ENCODE assay signal across 9 cellular contexts in the genomic region with DNA sequence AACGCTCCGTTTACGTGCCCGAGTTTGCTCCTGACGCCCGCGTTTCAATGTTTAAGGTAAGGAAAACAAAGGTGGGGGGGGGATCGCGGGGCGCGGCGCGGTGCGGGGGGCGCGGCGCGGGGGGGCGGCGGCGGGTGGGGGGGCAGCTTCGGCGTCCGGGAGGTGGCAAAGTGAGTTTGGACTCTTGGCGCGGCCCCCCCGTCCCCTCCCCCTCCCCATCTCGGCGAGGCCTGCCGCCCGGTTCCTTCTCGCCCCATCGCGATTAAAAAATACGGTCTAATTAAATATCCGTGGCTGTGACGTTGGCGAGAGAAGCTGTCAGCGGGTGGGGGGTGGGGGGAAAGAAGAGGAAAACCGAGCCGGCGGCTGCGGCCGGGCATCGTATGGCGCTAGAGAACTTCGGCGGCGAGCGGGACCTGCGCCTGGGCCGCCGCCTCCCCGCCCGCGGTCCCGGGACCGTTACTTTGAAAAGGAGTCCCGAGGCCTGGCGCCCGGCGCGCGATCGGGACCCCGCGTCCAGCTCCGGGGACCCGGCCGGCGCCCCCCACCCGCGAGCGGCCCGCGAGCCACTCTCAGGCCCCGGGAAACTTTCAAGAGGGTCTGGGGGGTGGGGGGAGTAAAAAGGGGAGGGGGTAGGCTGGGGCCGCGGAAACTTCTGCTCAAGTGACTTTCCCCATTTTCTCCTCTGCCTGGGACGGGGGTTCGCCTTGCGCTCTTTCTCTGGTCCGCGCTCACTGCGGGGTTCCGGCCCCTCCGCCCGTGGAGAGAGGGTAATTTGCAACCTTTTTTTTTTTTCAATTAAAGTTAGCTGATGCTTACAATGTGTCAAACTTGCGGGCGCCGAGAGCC.
DNase-seq lines count a peak whose midpoint lies in the region; ATAC-seq and TF ChIP-seq lines count a peak whose summit lies in the region.
"Had no signal": no experiment of that assay in that cellular context is flagged by ENCODE, and none has a peak within 500 bp of the region (broad histone marks: within the 10 kb centered on the region; RNA-seq: fewer than 3 reads in every experiment).

No MANE protein-coding gene starts in this region.

- peak overlapping the region; percentile 58; the same call in 1 of the 2 replicates for H3K4me3 ChIP-seq in iPS-20b (ENCODE audit: low read length)
- peak overlapping the region; percentile 53 to 71 for H3K4me3 ChIP-seq in stomach smooth muscle (ENCODE audit: low read length in 2 of 2)
- H3K4me3 ChIP-seq: K562 had no signal

- H3K36me3 Mint-ChIP-seq in activated B cell treated with CpG ODN at 0.5 μM for 24 hours (ENCODE audit: low read depth) = no peaks in the 10 kb centered on the region

- H3K36me3 ChIP-seq in iPS-20b (ENCODE audit: insufficient read depth, low read depth, low read length) (no peaks in the 10 kb centered on the region), stomach smooth muscle (ENCODE audit: control insufficient read depth in 2 of 2, insufficient read depth in 2 of 2, low read length in 2 of 2) (no peaks in the 10 kb centered on the region)

- H3K27ac Mint-ChIP-seq in activated B cell treated with CpG ODN at 0.5 μM for 24 hours = no peak overlapping the region

- no peak overlapping the region for H3K27ac ChIP-seq in iPS-20b (ENCODE audit: low read length)
- H3K27ac ChIP-seq in stomach smooth muscle (ENCODE audit: low read length) = no peak overlapping the region

- TF ChIP-seq CTCF in activated B cell treated with CpG ODN at 0.5 μM for 24 hours (IDR thresholded peaks at IDR 0.05) = no peak

- H3K4me3 Mint-ChIP-seq in activated B cell treated with CpG ODN at 0.5 μM for 24 hours = peak overlapping the region; percentile 63

- H3K4me1 ChIP-seq in iPS-20b (ENCODE audit: insufficient read depth, low read length) = peaks cover 17% of the 10 kb centered on the region; the same call in 1 of the 2 replicates
- H3K4me1 ChIP-seq in stomach smooth muscle (ENCODE audit: control insufficient read depth, insufficient read depth, low read length) = peaks cover 36% of the 10 kb centered on the region

- POLR2A ChIA-PET in activated B cell treated with CpG ODN at 0.5 μM for 24 hours (lab: Charles Lee) = interaction anchor here (0.6 kb wide), 1 partner anchor 402 kb away, joined by 5 read pairs; no protein-coding TSS in a partner anchor

- no peaks in the 10 kb centered on the region for H3K9me3 Mint-ChIP-seq in activated B cell treated with CpG ODN at 0.5 μM for 24 hours

- CTCF ChIA-PET in activated B cell treated with CpG ODN at 0.5 μM for 24 hours (lab: Charles Lee) = no interaction called here

- peaks cover 56% of the 10 kb centered on the region for H3K27me3 Mint-ChIP-seq in activated B cell treated with CpG ODN at 0.5 μM for 24 hours

- DNase-seq in NCI-H82 (lab: John Stamatoyannopoulos, UW) = peak; percentile 43
- DNase-seq in NCI-H82 treated with DMSO at 0.1 percent for 48 hours (lab: John Stamatoyannopoulos, UW; ENCODE audit: unreplicated experiment) = no peak
- DNase-seq in activated B cell treated with CpG ODN at 0.5 μM for 24 hours = no peak
- DNase-seq in NCI-H69 (lab: John Stamatoyannopoulos, UW) = no peak
- DNase-seq in NCI-H1694 treated with DMSO at 0.1 percent for 48 hours (lab: John Stamatoyannopoulos, UW) = no peak
- no peak for DNase-seq in LoVo (ENCODE audit: low spot score)

- H3K9me3 ChIP-seq in iPS-20b (ENCODE audit: insufficient read depth, low read depth, low read length) = no peaks in the 10 kb centered on the region
- H3K9me3 ChIP-seq in stomach smooth muscle (ENCODE audit: control insufficient read depth in 2 of 2, low read length in 2 of 2) = no peaks in the 10 kb centered on the region

- no peak overlapping the region for H3K9ac ChIP-seq in iPS-20b (ENCODE audit: low read depth, low read length)
- H3K9ac ChIP-seq in stomach smooth muscle (ENCODE audit: low read length in 2 of 2) = no peak overlapping the region

- H3K27me3 ChIP-seq in iPS-20b (ENCODE audit: insufficient read depth, low read length) = peaks cover 98% of the 10 kb centered on the region
- H3K27me3 ChIP-seq in stomach smooth muscle (ENCODE audit: control insufficient read depth in 1 of 2, insufficient read depth in 2 of 2, low read length in 2 of 2) = peaks cover 47 to 74% of the 10 kb centered on the region in 2 donors

- no peak for ATAC-seq in activated B cell treated with CpG ODN at 0.5 μM for 24 hours (ENCODE audit: low read depth)
- ATAC-seq: K562 had no signal

- H3K4me1 Mint-ChIP-seq in activated B cell treated with CpG ODN at 0.5 μM for 24 hours = peaks cover 38% of the 10 kb centered on the region

- intact Hi-C loops in activated B cell treated with CpG ODN at 0.5 μM for 24 hours (cut with micrococcal nuclease) = loop anchor here (10.0 kb wide), 2 partner anchors 71 to 281 kb away; a partner anchor contains a TSS
